8 cellular contexts compared by ENCODE assay signal in genomic region chr1:42767510-42767924, GRCh38. TPM values are rescaled to one million over a fixed set of nuclear protein-coding genes. Genes with fewer than 3 reads are reported as not detected.
DNase-seq lines count a peak whose midpoint lies in the region; ATAC-seq lines count a peak whose summit lies in the region.

No MANE protein-coding gene starts in this region.

- no peaks in the 10 kb centered on the region for H3K27me3 Mint-ChIP-seq in activated CD8-positive, alpha-beta memory T cell treated with anti-CD3 and anti-CD28 coated beads, Interleukin-2, amount 10 ng/mL, durations not matched to agents 7 days and 5 days

- H3K27ac Mint-ChIP-seq in activated CD8-positive, alpha-beta memory T cell treated with anti-CD3 and anti-CD28 coated beads, Interleukin-2, amount 10 ng/mL, durations not matched to agents 7 days and 5 days = no peak overlapping the region

- CTCF ChIA-PET in activated CD8-positive, alpha-beta memory T cell treated with anti-CD3 and anti-CD28 coated beads, Interleukin-2, amount 10 ng/mL, durations not matched to agents 7 days and 5 days (lab: Charles Lee) = interaction anchor here (0.6 to 4.2 kb wide), 15 partner anchors 11 to 404 kb away, joined by 3 to 44 read pairs (median 6); partner anchors contain the start of genes CFAP57, EBNA1BP2, PPIH and YBX1

- H3K4me3 Mint-ChIP-seq in activated CD8-positive, alpha-beta memory T cell treated with anti-CD3 and anti-CD28 coated beads, Interleukin-2, amount 10 ng/mL, durations not matched to agents 7 days and 5 days = no peak overlapping the region

- H3K9me3 ChIP-seq in KOPT-K1 (ENCODE audit: insufficient read depth, low read length, poor library complexity, severe bottlenecking) = no peaks in the 10 kb centered on the region
- no peaks in the 10 kb centered on the region for H3K9me3 ChIP-seq in mesodermal cell (ENCODE audit: control insufficient read depth, low read length)

- H3K36me3 Mint-ChIP-seq in activated CD8-positive, alpha-beta memory T cell treated with anti-CD3 and anti-CD28 coated beads, Interleukin-2, amount 10 ng/mL, durations not matched to agents 7 days and 5 days = peaks cover 14% of the 10 kb centered on the region

- DNase-seq in caudate nucleus (lab: John Stamatoyannopoulos, UW) (peak in 1 of 61 donors; percentile 50), activated gamma-delta T cell (lab: John Stamatoyannopoulos, UW) (no peak)
- no peak for DNase-seq in activated CD8-positive, alpha-beta memory T cell treated with anti-CD3 and anti-CD28 coated beads, Interleukin-2, amount 10 ng/mL, durations not matched to agents 7 days and 5 days
- DNase-seq in activated effector memory CD4-positive, alpha-beta T cell treated with Interleukin-2 at 50 U/mL for 16 hours = no peak

- H3K9me3 Mint-ChIP-seq in activated CD8-positive, alpha-beta memory T cell treated with anti-CD3 and anti-CD28 coated beads, Interleukin-2, amount 10 ng/mL, durations not matched to agents 7 days and 5 days (ENCODE audit: low read depth) = no peaks in the 10 kb centered on the region

- H3K4me3 ChIP-seq in GM08714 (ENCODE audit: low read length) (peak overlapping the region; percentile 86), mesodermal cell (ENCODE audit: extremely low read depth, insufficient read depth, low read length, poor library complexity, severe bottlenecking) (peak overlapping the region; percentile 98)

- H3K36me3 ChIP-seq in KOPT-K1 (ENCODE audit: insufficient read depth, low read length) (peaks cover 16% of the 10 kb centered on the region), mesodermal cell (ENCODE audit: control insufficient read depth, insufficient read depth, low read length) (peaks cover 36% of the 10 kb centered on the region)

- 0 to 1% methylated on average over 14 to 20 of the region's 21 CpGs for WGBS in mesodermal cell (ENCODE audit: insufficient coverage in 2 of 2), 2 experiments

- H3K27ac ChIP-seq in KOPT-K1 (ENCODE audit: low read depth, low read length, poor library complexity, severe bottlenecking) = peak overlapping the region; percentile 74
- peak overlapping the region; percentile 52 for H3K27ac ChIP-seq in caudate nucleus (ENCODE audit: low read depth, low read length)
- peak overlapping the region; percentile 92 for H3K27ac ChIP-seq in mesodermal cell (ENCODE audit: low read depth, low read length, severe bottlenecking)

- peaks cover 34% of the 10 kb centered on the region for H3K4me1 Mint-ChIP-seq in activated CD8-positive, alpha-beta memory T cell treated with anti-CD3 and anti-CD28 coated beads, Interleukin-2, amount 10 ng/mL, durations not matched to agents 7 days and 5 days

- H3K4me1 ChIP-seq in mesodermal cell (ENCODE audit: control insufficient read depth, insufficient read depth, low read length, poor library complexity, severe bottlenecking) = peaks cover 5% of the 10 kb centered on the region

- ATAC-seq in GM21529 (IDR thresholded peaks at IDR 0.05; ENCODE audit: unreplicated experiment) = peak; percentile 20
- no peak for ATAC-seq in activated CD8-positive, alpha-beta memory T cell treated with anti-CD3 and anti-CD28 coated beads, Interleukin-2, amount 10 ng/mL, durations not matched to agents 7 days and 5 days

RNA-seq across cellular contexts. Expression of gene C1orf50, which starts 0.5 kb away (rescaled TPM):
- 14.0 TPM for polyA plus RNA-seq in mesodermal cell (2013, experiment 1 of 2)
- 12.8 TPM for polyA plus RNA-seq in mesodermal cell (2013, experiment 2 of 2)
- 10 to 100 TPM in 1 of 2 experiments, 1 to 10 TPM in 1; 4.6 to 10.3 TPM for total RNA-seq in activated CD8-positive, alpha-beta memory T cell treated with anti-CD3 and anti-CD28 coated beads, Interleukin-2, amount 10 ng/mL, durations not matched to agents 7 days and 5 days

RNA-seq across cellular contexts. Expression of gene P3H1, which starts 0.7 kb away (rescaled TPM):
- polyA plus RNA-seq in mesodermal cell (2013, experiment 1 of 2) = 207 TPM
- polyA plus RNA-seq in mesodermal cell (2013, experiment 2 of 2) = 173 TPM
- 10 to 100 TPM; 48.1 to 54.0 TPM for total RNA-seq in activated CD8-positive, alpha-beta memory T cell treated with anti-CD3 and anti-CD28 coated beads, Interleukin-2, amount 10 ng/mL, durations not matched to agents 7 days and 5 days

RNA-seq across cellular contexts. Expression of gene TMEM269, which starts 17.3 kb away (rescaled TPM):
- polyA plus RNA-seq in mesodermal cell (2013, experiment 1 of 2) = 0.55 TPM
- 0.15 TPM for polyA plus RNA-seq in mesodermal cell (2013, experiment 2 of 2)
- total RNA-seq in activated CD8-positive, alpha-beta memory T cell treated with anti-CD3 and anti-CD28 coated beads, Interleukin-2, amount 10 ng/mL, durations not matched to agents 7 days and 5 days = under 1 TPM in 1 of 2 experiments, not detected in 1; 0.12 TPM

RNA-seq across cellular contexts. Expression of gene CLDN19, which starts 27.5 kb away (rescaled TPM):
- polyA plus RNA-seq in mesodermal cell (2013, experiment 1 of 2) = 1.9 TPM
- 1.1 TPM for polyA plus RNA-seq in mesodermal cell (2013, experiment 2 of 2)
- total RNA-seq in activated CD8-positive, alpha-beta memory T cell treated with anti-CD3 and anti-CD28 coated beads, Interleukin-2, amount 10 ng/mL, durations not matched to agents 7 days and 5 days = not detected

RNA-seq across cellular contexts. Expression of gene ERMAP, which starts 49.4 kb away (rescaled TPM):
- 3.2 TPM for polyA plus RNA-seq in mesodermal cell (2013, experiment 1 of 2)
- 3.4 TPM for polyA plus RNA-seq in mesodermal cell (2013, experiment 2 of 2)
- total RNA-seq in activated CD8-positive, alpha-beta memory T cell treated with anti-CD3 and anti-CD28 coated beads, Interleukin-2, amount 10 ng/mL, durations not matched to agents 7 days and 5 days = 1 to 10 TPM; 3.7 to 4.1 TPM
